25 cellular contexts compared by ENCODE assay signal in genomic region chr2:127195140-127196074, GRCh38. TPM values are rescaled to one million over a fixed set of nuclear protein-coding genes. Genes with fewer than 3 reads are reported as not detected.
"Had no signal": no experiment of that assay in that cellular context is flagged by ENCODE, and none has a peak within 500 bp of the region (broad histone marks: within the 10 kb centered on the region; RNA-seq: fewer than 3 reads in every experiment).

No MANE protein-coding gene starts in this region.

- ATAC-seq: activated CD4-positive, alpha-beta T cell treated with anti-CD3 and anti-CD28 coated beads for 36 hours; gastroesophageal sphincter; naive thymus-derived CD8-positive, alpha-beta T cell; stimulated activated naive CD8-positive, alpha-beta T cell treated with anti-CD3 and anti-CD28 coated beads, Interleukin-15, Interleukin-2, amounts not matched to agents 100 U/mL and 50 U/mL, for 24 hours had no signal

- H3K36me3 Mint-ChIP-seq: naive thymus-derived CD8-positive, alpha-beta T cell had no signal

- H3K27ac ChIP-seq: colonic mucosa, dorsolateral prefrontal cortex, gastroesophageal sphincter, neural progenitor cell, thoracic aorta had no signal

- H3K4me1 ChIP-seq: colonic mucosa had no signal

- H3K27ac Mint-ChIP-seq: activated B cell treated with CpG ODN at 0.5 μM for 24 hours; activated CD4-positive, alpha-beta T cell treated with anti-CD3 and anti-CD28 coated beads for 36 hours; activated T-helper 1 cell treated with anti-CD3 and anti-CD28 coated beads, Interleukin-12 subunit alpha, Interleukin-12 subunit beta, Interleukin-2, Interleukin-4 antibody, amounts not matched to agents 30 ng/mL and 10 ng/mL and 1 ng/mL, durations not matched to agents 14 hours and 24 hours and 36 hours; naive thymus-derived CD8-positive, alpha-beta T cell; neural progenitor cell; T-helper 2 cell treated with Interferon-gamma antibody and Interleukin-4, amounts not matched to agents 5 μg/mL and 100 μg/mL, for 36 hours had no signal

- H3K27me3 ChIP-seq: colonic mucosa, dorsolateral prefrontal cortex, gastroesophageal sphincter, hepatocyte, neural progenitor cell had no signal

- H3K9me3 Mint-ChIP-seq: activated B cell treated with CpG ODN at 0.5 μM for 24 hours; activated T-helper 1 cell treated with anti-CD3 and anti-CD28 coated beads, Interleukin-12 subunit alpha, Interleukin-12 subunit beta, Interleukin-2, Interleukin-4 antibody, amounts not matched to agents 30 ng/mL and 10 ng/mL and 1 ng/mL, durations not matched to agents 14 hours and 24 hours and 36 hours; T-helper 2 cell treated with Interferon-gamma antibody and Interleukin-4, amounts not matched to agents 5 μg/mL and 100 μg/mL, for 36 hours had no signal

- H3K36me3 ChIP-seq: colonic mucosa, gastroesophageal sphincter, thoracic aorta had no signal

- H3K4me1 Mint-ChIP-seq: activated CD4-positive, alpha-beta T cell treated with anti-CD3 and anti-CD28 coated beads for 36 hours; neural progenitor cell had no signal

- H3K4me3 Mint-ChIP-seq: activated B cell treated with CpG ODN at 0.5 μM for 24 hours; activated CD4-positive, alpha-beta T cell treated with anti-CD3 and anti-CD28 coated beads for 36 hours; activated T-helper 1 cell treated with anti-CD3 and anti-CD28 coated beads, Interleukin-12 subunit alpha, Interleukin-12 subunit beta, Interleukin-2, Interleukin-4 antibody, amounts not matched to agents 30 ng/mL and 10 ng/mL and 1 ng/mL, durations not matched to agents 14 hours and 24 hours and 36 hours; naive thymus-derived CD8-positive, alpha-beta T cell; neural progenitor cell; T-helper 2 cell treated with Interferon-gamma antibody and Interleukin-4, amounts not matched to agents 5 μg/mL and 100 μg/mL, for 36 hours had no signal

- H3K4me3 ChIP-seq: colonic mucosa, dorsolateral prefrontal cortex, gastroesophageal sphincter, hepatocyte, neural progenitor cell, thoracic aorta had no signal

- DNase-seq: activated B cell treated with CpG ODN at 0.5 μM for 24 hours; activated CD4-positive, alpha-beta T cell treated with anti-CD3 and anti-CD28 coated beads for 36 hours; activated CD4-positive, alpha-beta T cell treated with anti-CD3 and anti-CD28 coated beads, Interleukin-2, amount 50 U/mL, for 4 hours; activated gamma-delta T cell; activated naive CD4-positive, alpha-beta T cell treated with anti-CD3 and anti-CD28 coated beads, Interleukin-2, amount 50 U/mL, for 16 hours; activated T-cell treated with anti-CD3 and anti-CD28 coated beads, Interleukin-2, amount 50 U/mL, for 1 hour; amniotic stem cell; colonic mucosa; dorsolateral prefrontal cortex; effector memory CD4-positive, alpha-beta T cell; islet precursor cell; midbrain; naive thymus-derived CD8-positive, alpha-beta T cell; occipital lobe; posterior cingulate gyrus; stimulated activated CD4-positive, alpha-beta T cell treated with anti-CD3 and anti-CD28 coated beads, Interleukin-12 subunit alpha, Interleukin-12 subunit beta, amount 100 ng/mL, for 4 hours; stimulated activated CD4-positive, alpha-beta T cell treated with anti-CD3 and anti-CD28 coated beads, Interleukin-4, amount 100 ng/mL, for 1 hour; stimulated activated naive CD8-positive, alpha-beta T cell treated with anti-CD3 and anti-CD28 coated beads, Interleukin-15, Interleukin-2, amounts not matched to agents 100 U/mL and 50 U/mL, for 24 hours; T-helper 1 cell had no signal

- H3K27me3 Mint-ChIP-seq: activated B cell treated with CpG ODN at 0.5 μM for 24 hours; activated CD4-positive, alpha-beta T cell treated with anti-CD3 and anti-CD28 coated beads for 36 hours; naive thymus-derived CD8-positive, alpha-beta T cell had no signal

- H3K9me3 ChIP-seq: colonic mucosa, gastroesophageal sphincter, thoracic aorta had no signal

RNA-seq across cellular contexts. Expression of gene CYP27C1, which starts 24.7 kb away (rescaled TPM):
- total RNA-seq: activated B cell treated with CpG ODN at 0.5 μM for 24 hours; activated CD4-positive, alpha-beta T cell treated with anti-CD3 and anti-CD28 coated beads for 36 hours; activated T-helper 1 cell treated with anti-CD3 and anti-CD28 coated beads, Interleukin-12 subunit alpha, Interleukin-12 subunit beta, Interleukin-2, Interleukin-4 antibody, amounts not matched to agents 30 ng/mL and 10 ng/mL and 1 ng/mL, durations not matched to agents 14 hours and 24 hours and 36 hours; naive thymus-derived CD8-positive, alpha-beta T cell had no signal
- polyA plus RNA-seq: naive thymus-derived CD8-positive, alpha-beta T cell had no signal
